ENCODE assay signal across 22 cellular contexts in genomic region chr11:30465192-30465591, GRCh38.
"Had no signal": no experiment of that assay in that cellular context is flagged by ENCODE, and none has a peak within 500 bp of the region (broad histone marks: within the 10 kb centered on the region; RNA-seq: fewer than 3 reads in every experiment).

No MANE protein-coding gene starts in this region.

- H3K4me1 ChIP-seq: left lung, testis had no signal

- ATAC-seq: left cardiac atrium; left lung; natural killer cell; psoas muscle; right cardiac atrium; stimulated activated naive CD8-positive, alpha-beta T cell treated with anti-CD3 and anti-CD28 coated beads, Interleukin-15, Interleukin-2, amounts not matched to agents 100 U/mL and 50 U/mL, for 24 hours had no signal

- H3K27ac ChIP-seq: dorsolateral prefrontal cortex, left lung, ovary, psoas muscle, sigmoid colon, skin epidermis, spleen, testis, tibial nerve, upper lobe of left lung had no signal

- DNase-seq: dorsolateral prefrontal cortex; effector CD4-positive, alpha-beta T cell; hypothalamus; kidney; left cardiac atrium; left lung; mammary epithelial cell; natural killer cell; occipital lobe; ovary; posterior cingulate gyrus; psoas muscle; sigmoid colon; spleen; stimulated activated CD4-positive, alpha-beta T cell treated with anti-CD3 and anti-CD28 coated beads, Interleukin-4, amount 100 ng/mL, for 4 hours; stimulated activated naive CD8-positive, alpha-beta T cell treated with anti-CD3 and anti-CD28 coated beads, Interleukin-15, Interleukin-2, amounts not matched to agents 100 U/mL and 50 U/mL, for 24 hours; substantia nigra; testis; upper lobe of left lung had no signal

- H3K36me3 ChIP-seq: left lung, ovary, sigmoid colon, spleen, tibial nerve, upper lobe of left lung had no signal

- H3K9me3 ChIP-seq: left lung, ovary, psoas muscle, sigmoid colon, spleen, testis, tibial nerve, upper lobe of left lung had no signal

- H3K4me3 ChIP-seq: dorsolateral prefrontal cortex, left lung, ovary, psoas muscle, sigmoid colon, skin epidermis, spleen, testis, tibial nerve, upper lobe of left lung had no signal

- H3K27me3 ChIP-seq: dorsolateral prefrontal cortex, left lung, ovary, sigmoid colon, spleen, testis, tibial nerve, upper lobe of left lung had no signal
